31 cellular contexts compared by ENCODE assay signal in the genomic region with DNA sequence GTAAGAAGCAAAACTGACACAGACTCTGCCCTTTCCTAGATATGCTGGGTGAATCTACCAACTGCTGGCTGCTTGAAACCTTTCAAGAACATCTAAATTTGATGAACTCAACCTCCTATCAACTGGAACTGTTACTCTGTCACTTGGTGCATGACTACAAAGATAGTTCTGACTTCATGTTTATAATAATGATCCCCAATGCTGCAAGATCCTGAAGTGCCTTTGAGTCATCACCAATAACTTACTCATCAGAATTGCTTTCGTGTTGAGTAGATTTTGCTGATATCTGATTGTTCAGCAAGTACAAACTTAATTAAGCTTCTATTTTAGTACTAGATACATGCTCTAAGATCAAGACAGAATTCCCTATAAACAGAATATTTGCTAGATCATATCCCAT.
DNase-seq lines count a peak whose midpoint lies in the region; ATAC-seq, FAIRE-seq and TF ChIP-seq lines count a peak whose summit lies in the region.
"Had no signal": no experiment of that assay in that cellular context is flagged by ENCODE, and none has a peak within 500 bp of the region (broad histone marks: within the 10 kb centered on the region; RNA-seq: fewer than 3 reads in every experiment).

No MANE protein-coding gene starts in this region.

- no peak overlapping the region for H3K27ac ChIP-seq in RWPE1
- no peak overlapping the region for H3K27ac ChIP-seq in colonic mucosa
- H3K27ac ChIP-seq: A549, cardiac muscle cell, coronary artery, left ventricle myocardium inferior, tibial nerve had no signal

- in situ Hi-C loops in KBM-7 (cut with MboI; ENCODE audit: low pct_unique_long_range_greater_than_20kb, low sequenced_read_pairs): no loop called here

- no peak overlapping the region for H3K27ac Mint-ChIP-seq in activated T-cell treated with anti-CD3 and anti-CD28 coated beads, Interleukin-2, amount 50 U/mL, for 72 hours
- no peak overlapping the region for H3K27ac Mint-ChIP-seq in stimulated activated effector memory CD8-positive, alpha-beta T cell treated with anti-CD3 and anti-CD28 coated beads, Interleukin-12 subunit alpha, Interleukin-12 subunit beta, amount 100 ng/mL, for 72 hours
- H3K27ac Mint-ChIP-seq: activated naive CD8-positive, alpha-beta T cell; activated T-helper 2 cell treated with anti-CD3 and anti-CD28 coated beads, Interferon-gamma antibody, Interleukin-2, Interleukin-4, amounts not matched to agents 10 μg/mL and 5 μg/mL and 100 μg/mL, durations not matched to agents 14 hours and 24 hours and 36 hours; CD8-positive, alpha-beta memory T cell; mesothelial cell of epicardium; naive thymus-derived CD8-positive, alpha-beta T cell had no signal

- H3K9me3 Mint-ChIP-seq in activated T-cell treated with anti-CD3 and anti-CD28 coated beads, Interleukin-2, amount 50 U/mL, for 72 hours: no peaks in the 10 kb centered on the region
- no peaks in the 10 kb centered on the region for H3K9me3 Mint-ChIP-seq in stimulated activated effector memory CD8-positive, alpha-beta T cell treated with anti-CD3 and anti-CD28 coated beads, Interleukin-12 subunit alpha, Interleukin-12 subunit beta, amount 100 ng/mL, for 72 hours
- H3K9me3 Mint-ChIP-seq: activated T-helper 2 cell treated with anti-CD3 and anti-CD28 coated beads, Interferon-gamma antibody, Interleukin-2, Interleukin-4, amounts not matched to agents 10 μg/mL and 5 μg/mL and 100 μg/mL, durations not matched to agents 14 hours and 24 hours and 36 hours; CD8-positive, alpha-beta memory T cell; mesothelial cell of epicardium; naive thymus-derived CD8-positive, alpha-beta T cell had no signal

- H3K9ac ChIP-seq in colonic mucosa (ENCODE audit: low read depth in 2 of 2, low read length in 2 of 2): no peak overlapping the region

- H3K27me3 ChIP-seq in colonic mucosa: no peaks in the 10 kb centered on the region
- H3K27me3 ChIP-seq: BE2C, tibial nerve had no signal

- H3K4me3 ChIP-seq in fibroblast of the aortic adventitia (ENCODE audit: low read depth, low read length): no peak overlapping the region
- no peak overlapping the region for H3K4me3 ChIP-seq in colonic mucosa
- H3K4me3 ChIP-seq: A549, cardiac muscle cell, coronary artery, left ventricle myocardium inferior, tibial nerve had no signal

- intact Hi-C loops in colonic mucosa (cut with DNase I): no loop called here

- POLR2A ChIA-PET in RWPE1 (lab: Yijun Ruan, JAX; ENCODE audit: low non-redundant PET): no interaction called here

- CTCF ChIA-PET in RWPE1 (lab: Yijun Ruan, JAX): interaction anchor here (1.2 kb wide), 1 partner anchor 191 kb away, joined by 3 read pairs; no protein-coding TSS in a partner anchor

- H3K36me3 ChIP-seq in colonic mucosa: no peaks in the 10 kb centered on the region
- H3K36me3 ChIP-seq: BE2C, cardiac muscle cell, left ventricle myocardium inferior, tibial nerve had no signal

- no peaks in the 10 kb centered on the region for H3K4me1 ChIP-seq in colonic mucosa

- H3K4me3 Mint-ChIP-seq in activated T-cell treated with anti-CD3 and anti-CD28 coated beads, Interleukin-2, amount 50 U/mL, for 72 hours: no peak overlapping the region
- no peak overlapping the region for H3K4me3 Mint-ChIP-seq in stimulated activated effector memory CD8-positive, alpha-beta T cell treated with anti-CD3 and anti-CD28 coated beads, Interleukin-12 subunit alpha, Interleukin-12 subunit beta, amount 100 ng/mL, for 72 hours
- H3K4me3 Mint-ChIP-seq: activated naive CD8-positive, alpha-beta T cell; CD8-positive, alpha-beta memory T cell; mesothelial cell of epicardium; naive thymus-derived CD8-positive, alpha-beta T cell had no signal

- H3K9me3 ChIP-seq in colonic mucosa: no peaks in the 10 kb centered on the region
- H3K9me3 ChIP-seq: A549, BE2C, left ventricle myocardium inferior, tibial nerve had no signal

- DNase-seq in activated T-cell treated with anti-CD3 and anti-CD28 coated beads, Interleukin-2, amount 50 U/mL, for 72 hours: no peak
- no peak for DNase-seq in activated T-cell treated with anti-CD3 and anti-CD28 coated beads, Interleukin-2, amount 50 U/mL, for 1 hour
- DNase-seq in RWPE1 (ENCODE audit: low spot score): peak; percentile 21
- peak; percentile 26 for DNase-seq in fibroblast of the aortic adventitia (ENCODE audit: low read depth)
- DNase-seq in stimulated activated effector memory CD8-positive, alpha-beta T cell treated with anti-CD3 and anti-CD28 coated beads, Interleukin-12 subunit alpha, Interleukin-12 subunit beta, amount 100 ng/mL, for 72 hours (ENCODE audit: low spot score in 2 of 2): no peak
- no peak for DNase-seq in RCC 7860 (ENCODE audit: low spot score)
- no peak for DNase-seq in KBM-7
- DNase-seq in colonic mucosa: no peak
- DNase-seq: anterior cingulate cortex; BE2C; CD8-positive, alpha-beta memory T cell; effector memory CD4-positive, alpha-beta T cell; H7; left ventricle myocardium inferior; naive thymus-derived CD8-positive, alpha-beta T cell; NCI-H1048; NCI-H187 treated with DMSO at 0.1 percent for 48 hours; NCI-H524 treated with DMSO at 0.1 percent for 48 hours; occipital lobe; stimulated activated CD8-positive, alpha-beta memory T cell treated with anti-CD3 and anti-CD28 coated beads, Interleukin-4, amount 100 ng/mL, for 48 hours; SW 1271; T-helper 9 cell had no signal

- H3K27me3 Mint-ChIP-seq in activated T-cell treated with anti-CD3 and anti-CD28 coated beads, Interleukin-2, amount 50 U/mL, for 72 hours (ENCODE audit: low read depth): peaks cover 18% of the 10 kb centered on the region

- no peaks in the 10 kb centered on the region for H3K36me3 Mint-ChIP-seq in activated T-cell treated with anti-CD3 and anti-CD28 coated beads, Interleukin-2, amount 50 U/mL, for 72 hours (ENCODE audit: insufficient read depth in 2 of 2)
- no peaks in the 10 kb centered on the region for H3K36me3 Mint-ChIP-seq in stimulated activated effector memory CD8-positive, alpha-beta T cell treated with anti-CD3 and anti-CD28 coated beads, Interleukin-12 subunit alpha, Interleukin-12 subunit beta, amount 100 ng/mL, for 72 hours
- H3K36me3 Mint-ChIP-seq: activated naive CD8-positive, alpha-beta T cell; mesothelial cell of epicardium; naive thymus-derived CD8-positive, alpha-beta T cell had no signal

- TF ChIP-seq CTCF in RWPE1 (conservative IDR thresholded peaks at IDR 0.05; ENCODE audit: low read depth) (no peak), fibroblast of the aortic adventitia (IDR thresholded peaks at IDR 0.05; ENCODE audit: insufficient read depth, low read length) (no peak), colonic mucosa (IDR thresholded peaks at IDR 0.05) (no peak)

- peak; percentile 73 to 78 for ATAC-seq in activated T-cell treated with anti-CD3 and anti-CD28 coated beads, Interleukin-2, amount 50 U/mL, for 72 hours (replicated peaks in 1 of 2)
- ATAC-seq in stimulated activated effector memory CD8-positive, alpha-beta T cell treated with anti-CD3 and anti-CD28 coated beads, Interleukin-12 subunit alpha, Interleukin-12 subunit beta, amount 100 ng/mL, for 72 hours: peak; percentile 80
- ATAC-seq: A549; esophagus mucosa; naive thymus-derived CD8-positive, alpha-beta T cell had no signal

- peaks cover 11% of the 10 kb centered on the region for H3K4me1 Mint-ChIP-seq in activated T-cell treated with anti-CD3 and anti-CD28 coated beads, Interleukin-2, amount 50 U/mL, for 72 hours (ENCODE audit: low read depth)
- H3K4me1 Mint-ChIP-seq in stimulated activated effector memory CD8-positive, alpha-beta T cell treated with anti-CD3 and anti-CD28 coated beads, Interleukin-12 subunit alpha, Interleukin-12 subunit beta, amount 100 ng/mL, for 72 hours: peaks cover 4% of the 10 kb centered on the region
- H3K4me1 Mint-ChIP-seq: CD8-positive, alpha-beta memory T cell had no signal

- FAIRE-seq in RCC 7860 (lab: Jason Lieb, UNC): no peak
- FAIRE-seq: A549, HTR-8/SVneo had no signal

Comparison
In these comparisons a context has a peak if more than half of its experiments do, and no peak if none do; other contexts are left out.
1. DNase-seq: peak in RWPE1 (single experiment) and fibroblast of the aortic adventitia (single experiment); none in activated T-cell treated with anti-CD3 and anti-CD28 coated beads, Interleukin-2, amount 50 U/mL, for 72 hours (0 of 2), activated T-cell treated with anti-CD3 and anti-CD28 coated beads, Interleukin-2, amount 50 U/mL, for 1 hour (single experiment), stimulated activated effector memory CD8-positive, alpha-beta T cell treated with anti-CD3 and anti-CD28 coated beads, Interleukin-12 subunit alpha, Interleukin-12 subunit beta, amount 100 ng/mL, for 72 hours (0 of 2), RCC 7860 (single experiment), KBM-7 (single experiment) and colonic mucosa (single experiment).